Comparison of ENCODE assay signal across 8 cellular contexts in genomic region chr17:80720624-80721577, GRCh38.
DNase-seq lines count a peak whose midpoint lies in the region; ATAC-seq, FAIRE-seq and TF ChIP-seq lines count a peak whose summit lies in the region.

No MANE protein-coding gene starts in this region.

- H3K4me1 ChIP-seq in OCI-LY7 (ENCODE audit: insufficient read depth, low read length, poor library complexity, severe bottlenecking) = peaks cover 55% of the 10 kb centered on the region
- peaks cover 51% of the 10 kb centered on the region for H3K4me1 ChIP-seq in keratinocyte (ENCODE audit: control insufficient read depth, extremely low read depth, insufficient read depth, low read length)

- H3K9me3 ChIP-seq in OCI-LY7 (ENCODE audit: low read length) = no peaks in the 10 kb centered on the region
- H3K9me3 ChIP-seq in keratinocyte (ENCODE audit: control insufficient read depth, low read depth, low read length) = no peaks in the 10 kb centered on the region

- DNase-seq in OCI-LY7 (ENCODE audit: low spot score) (peak; percentile 91), keratinocyte (ENCODE audit: low read depth, low spot score) (peak; percentile 77), AG20443 (ENCODE audit: low spot score) (no peak), NCI-H2029 treated with DMSO at 0.1 percent for 48 hours (lab: John Stamatoyannopoulos, UW) (no peak)
- DNase-seq in activated T-cell treated with anti-CD3 and anti-CD28 coated beads, Interleukin-2, amount 50 U/mL, for 24 hours = peak; percentile 70
- peak; percentile 55 to 61 for DNase-seq in stimulated activated CD8-positive, alpha-beta memory T cell treated with anti-CD3 and anti-CD28 coated beads, Interleukin-7, amount 100 ng/mL, for 4 hours (ENCODE audit: low read depth in 2 of 2)

- ATAC-seq in HG03460 (IDR thresholded peaks at IDR 0.05; ENCODE audit: unreplicated experiment) (no peak), HG02763 (IDR thresholded peaks at IDR 0.05; ENCODE audit: unreplicated experiment) (no peak)

- peaks cover 7% of the 10 kb centered on the region for H3K36me3 Mint-ChIP-seq in activated T-cell treated with anti-CD3 and anti-CD28 coated beads, Interleukin-2, amount 50 U/mL, for 24 hours (ENCODE audit: low read depth)

- H3K36me3 ChIP-seq in OCI-LY7 (ENCODE audit: insufficient read depth, low read length) = no peaks in the 10 kb centered on the region
- H3K36me3 ChIP-seq in keratinocyte (ENCODE audit: control insufficient read depth in 2 of 2, extremely low read depth in 1 of 2, insufficient read depth in 2 of 2, low read length in 2 of 2) = peaks cover 0 to 3% of the 10 kb centered on the region in 2 experiments

- H3K27me3 ChIP-seq in keratinocyte (ENCODE audit: control insufficient read depth, extremely low read depth, insufficient read depth, low read length) = no peaks in the 10 kb centered on the region

- no peaks in the 10 kb centered on the region for H3K9me3 Mint-ChIP-seq in activated T-cell treated with anti-CD3 and anti-CD28 coated beads, Interleukin-2, amount 50 U/mL, for 24 hours

- H3K9me2 ChIP-seq in OCI-LY7 (ENCODE audit: insufficient read depth, low read length) = no peaks in the 10 kb centered on the region

- intact Hi-C loops in OCI-LY7 (cut with micrococcal nuclease; ENCODE audit: unreplicated experiment) = loop anchor here (2.0 kb wide), 1 partner anchor 16 kb away; no protein-coding TSS in a partner anchor

- no peaks in the 10 kb centered on the region for H3K27me3 Mint-ChIP-seq in activated T-cell treated with anti-CD3 and anti-CD28 coated beads, Interleukin-2, amount 50 U/mL, for 24 hours

- H2AFZ ChIP-seq in OCI-LY7 (ENCODE audit: low read length) = peak overlapping the region; percentile 20; the same call in 1 of the 2 replicates
- H2AFZ ChIP-seq in keratinocyte (ENCODE audit: control insufficient read depth, low read length) = no peak overlapping the region

- peaks cover 51% of the 10 kb centered on the region for H3K4me1 Mint-ChIP-seq in activated T-cell treated with anti-CD3 and anti-CD28 coated beads, Interleukin-2, amount 50 U/mL, for 24 hours (ENCODE audit: low read depth)

- peak overlapping the region; percentile 92 for H3K27ac Mint-ChIP-seq in activated T-cell treated with anti-CD3 and anti-CD28 coated beads, Interleukin-2, amount 50 U/mL, for 24 hours

- no TSS peak for BruUV-seq in OCI-LY7 (replicated peaks; lab: Mats Ljungman, UMichigan)

- dilution Hi-C loops in keratinocyte (cut with MboI; ENCODE audit: extremely low pct_ligation_motif_present, low sequenced_read_pairs) = no loop called here

- H3K27ac ChIP-seq in OCI-LY7 (ENCODE audit: low read depth, low read length, poor library complexity, severe bottlenecking) (peak overlapping the region; percentile 81), keratinocyte (ENCODE audit: control insufficient read depth, insufficient read depth, low read length) (peak overlapping the region; percentile 78)

- peak overlapping the region; percentile 55 for H3K4me3 Mint-ChIP-seq in activated T-cell treated with anti-CD3 and anti-CD28 coated beads, Interleukin-2, amount 50 U/mL, for 24 hours

- POLR2A ChIA-PET in OCI-LY7 (lab: Charles Lee) = interaction anchor here (1.0 to 1.7 kb wide), 6 partner anchors 12 to 57 kb away, joined by 3 to 6 read pairs (median 3); no protein-coding TSS in a partner anchor

- no peaks in the 10 kb centered on the region for H4K20me1 ChIP-seq in OCI-LY7 (ENCODE audit: insufficient read depth, low read length)
- H4K20me1 ChIP-seq in keratinocyte (ENCODE audit: control insufficient read depth, extremely low read depth, insufficient read depth, low read length) = no peaks in the 10 kb centered on the region

- H3K4me3 ChIP-seq in OCI-LY7 (ENCODE audit: low read depth, low read length, poor library complexity, severe bottlenecking) (peak overlapping the region; percentile 60), keratinocyte (ENCODE audit: control insufficient read depth in 2 of 3, extremely low read depth in 1 of 3, insufficient read depth in 2 of 3, low read depth in 1 of 3, low read length in 3 of 3) (no peak overlapping the region)

- no peaks in the 10 kb centered on the region for H3K9me1 ChIP-seq in keratinocyte (ENCODE audit: control insufficient read depth, extremely low read depth, insufficient read depth, low read length)

- FAIRE-seq in keratinocyte (lab: Jason Lieb, UNC) = peak; percentile 95

- TF ChIP-seq CTCF in OCI-LY7 (conservative IDR thresholded peaks at IDR 0.05; ENCODE audit: low read length) (no peak), keratinocyte (optimal IDR thresholded peaks at IDR 0.05 in 1 of 3, IDR thresholded peaks at IDR 0.05 in 1 of 3, conservative IDR thresholded peaks at IDR 0.05 in 1 of 3; ENCODE audit: extremely low read depth in 1 of 3, insufficient read depth in 2 of 3, low read length in 3 of 3) (no peak)

- peak overlapping the region; percentile 24 for H3K9ac ChIP-seq in keratinocyte (ENCODE audit: control insufficient read depth, extremely low read depth, insufficient read depth, low read length)

- H3K79me2 ChIP-seq in OCI-LY7 (ENCODE audit: insufficient read depth, low read depth, low read length) (peaks cover 48% of the 10 kb centered on the region; the same call in 1 of the 2 replicates), keratinocyte (ENCODE audit: control insufficient read depth, insufficient read depth, low read length) (peaks cover 49% of the 10 kb centered on the region)

- H3K4me2 ChIP-seq in OCI-LY7 (ENCODE audit: low read length) = peak overlapping the region; percentile 84
- H3K4me2 ChIP-seq in keratinocyte (ENCODE audit: control insufficient read depth, extremely low read depth, insufficient read depth, low read depth, low read length) = peak overlapping the region; percentile 53

- CTCF ChIA-PET in OCI-LY7 (lab: Charles Lee; ENCODE audit: unreplicated experiment) = no interaction called here

Comparison
In these comparisons a context has a peak if more than half of its experiments do, and no peak if none do; other contexts are left out.
1. DNase-seq: peak in OCI-LY7 (single experiment), activated T-cell treated with anti-CD3 and anti-CD28 coated beads, Interleukin-2, amount 50 U/mL, for 24 hours (single experiment), keratinocyte (single experiment) and stimulated activated CD8-positive, alpha-beta memory T cell treated with anti-CD3 and anti-CD28 coated beads, Interleukin-7, amount 100 ng/mL, for 4 hours (2 of 2); none in AG20443 (single experiment) and NCI-H2029 treated with DMSO at 0.1 percent for 48 hours (single experiment).